ENCODE assay signal across 8 cellular contexts in the genomic region with DNA sequence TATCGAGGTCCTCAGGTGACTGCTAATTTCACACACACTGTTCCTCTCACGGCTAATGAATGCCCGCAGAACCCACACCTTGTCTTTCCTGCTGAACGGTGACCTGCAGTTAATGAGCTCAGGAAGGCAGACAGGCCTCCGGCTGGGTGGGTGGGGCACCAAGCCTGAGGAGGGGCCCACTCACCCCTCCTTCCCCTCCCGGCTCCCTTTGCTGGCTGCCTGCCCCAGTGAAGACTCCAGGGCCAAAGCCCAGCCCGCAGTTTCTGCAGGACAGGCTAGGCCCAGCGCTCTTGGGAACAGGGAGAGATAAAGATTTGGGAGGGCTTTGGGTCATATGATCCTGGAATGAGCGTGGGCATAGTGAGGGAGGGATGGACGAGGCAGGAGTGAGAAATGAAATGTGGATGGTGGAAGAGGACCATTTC. TPM values are rescaled to one million over a fixed set of nuclear protein-coding genes. Genes with fewer than 3 reads are reported as not detected.
DNase-seq lines count a peak whose midpoint lies in the region; ATAC-seq, FAIRE-seq and TF ChIP-seq lines count a peak whose summit lies in the region.

No MANE protein-coding gene starts in this region.

- no peaks in the 10 kb centered on the region for H3K9me3 Mint-ChIP-seq in CD4-positive, alpha-beta T cell

- no peaks in the 10 kb centered on the region for H3K36me3 Mint-ChIP-seq in CD4-positive, alpha-beta T cell (ENCODE audit: low read depth)

- no peak overlapping the region for H2BK15ac ChIP-seq in mesenchymal stem cell (ENCODE audit: low read depth, poor library complexity, severe bottlenecking)

- CTCF ChIA-PET in CD4-positive, alpha-beta T cell (lab: Charles Lee), result no interaction called here

- no peak for ATAC-seq in CD4-positive, alpha-beta T cell (ENCODE audit: poor library complexity)

- H3K23ac ChIP-seq in mesenchymal stem cell (ENCODE audit: low read length in 2 of 2), result no peak overlapping the region

- H3K36me3 ChIP-seq in breast epithelium (no peaks in the 10 kb centered on the region), mesenchymal stem cell (ENCODE audit: control insufficient read depth in 1 of 2, insufficient read depth in 2 of 2, low read depth in 1 of 2, low read length in 2 of 2) (no peaks in the 10 kb centered on the region)

- H3K14ac ChIP-seq in mesenchymal stem cell (ENCODE audit: low read length in 2 of 2), result no peak overlapping the region

- H3K4me3 ChIP-seq in breast epithelium (no peak overlapping the region), mesenchymal stem cell (ENCODE audit: insufficient read depth in 1 of 2, low read depth in 1 of 2, low read length in 2 of 2) (no peak overlapping the region)

- no peak overlapping the region for H4K91ac ChIP-seq in mesenchymal stem cell (ENCODE audit: low read length)

- H3K9me3 ChIP-seq in breast epithelium (no peaks in the 10 kb centered on the region), mesenchymal stem cell (ENCODE audit: control insufficient read depth, low read length) (no peaks in the 10 kb centered on the region)
- no peaks in the 10 kb centered on the region for H3K9me3 ChIP-seq in CD4-positive, alpha-beta T cell (ENCODE audit: control insufficient read depth, low read length)

- H3K4me1 ChIP-seq in breast epithelium (peaks cover 0 to 6% of the 10 kb centered on the region in 2 donors), mesenchymal stem cell (ENCODE audit: control insufficient read depth, insufficient read depth, low read depth, low read length) (peaks cover 17% of the 10 kb centered on the region)

- DNase-seq in Ammon's horn (ENCODE audit: low spot score), result peak; percentile 50
- peak; percentile 100 for DNase-seq in NCI-H2029 (lab: John Stamatoyannopoulos, UW)
- DNase-seq in breast epithelium (ENCODE audit: low spot score in 2 of 2), result peak; percentile 83 to 91
- peak; percentile 29 for DNase-seq in mesenchymal stem cell
- no peak for DNase-seq in CD4-positive, alpha-beta T cell
- DNase-seq in GM12892 (ENCODE audit: insufficient read length), result no peak
- DNase-seq in NCI-H1048 (lab: John Stamatoyannopoulos, UW), result no peak
- no peak for DNase-seq in NAMALWA (ENCODE audit: low spot score)

- H3K27ac ChIP-seq in breast epithelium (peak overlapping the region; percentile 60 to 65), mesenchymal stem cell (ENCODE audit: low read length, poor library complexity, severe bottlenecking) (no peak overlapping the region)
- no peak overlapping the region for H3K27ac ChIP-seq in CD4-positive, alpha-beta T cell (ENCODE audit: low read depth, low read length)

- no peak for TF ChIP-seq CTCF in breast epithelium (IDR thresholded peaks at IDR 0.05)
- no peak for TF ChIP-seq CTCF in CD4-positive, alpha-beta T cell (IDR thresholded peaks at IDR 0.05)

- H3K9ac ChIP-seq in mesenchymal stem cell (ENCODE audit: low read length), result no peak overlapping the region

- H2BK12ac ChIP-seq in mesenchymal stem cell (ENCODE audit: low read length in 2 of 2), result no peak overlapping the region

- no peak overlapping the region for H2BK120ac ChIP-seq in mesenchymal stem cell (ENCODE audit: low read depth, low read length)

- TF ChIP-seq POLR2A in breast epithelium (IDR thresholded peaks at IDR 0.05) (no peak), GM12892 (IDR thresholded peaks at IDR 0.05; ENCODE audit: low read depth, low read length) (no peak)

- peaks cover 46% of the 10 kb centered on the region for H3K27me3 Mint-ChIP-seq in CD4-positive, alpha-beta T cell

- no peak overlapping the region for H3K4me2 ChIP-seq in mesenchymal stem cell (ENCODE audit: low read length, poor library complexity, severe bottlenecking)

- FAIRE-seq in GM12892 (lab: Jason Lieb, UNC), result no peak

- no peak overlapping the region for H3K27ac Mint-ChIP-seq in CD4-positive, alpha-beta T cell

- H3K79me1 ChIP-seq in mesenchymal stem cell (replicated peaks; ENCODE audit: low read length, poor library complexity, severe bottlenecking), result no peaks in the 10 kb centered on the region

- WGBS in mesenchymal stem cell, result 9% methylated on average over 10 of the region's 10 CpGs

- H4K8ac ChIP-seq in mesenchymal stem cell (ENCODE audit: low read length), result no peak overlapping the region

- H3K27me3 ChIP-seq in breast epithelium (no peaks in the 10 kb centered on the region), mesenchymal stem cell (ENCODE audit: control insufficient read depth in 1 of 2, insufficient read depth in 1 of 2, low read length in 2 of 2) (peaks cover 80 to 87% of the 10 kb centered on the region in 2 experiments)
- peaks cover 34% of the 10 kb centered on the region for H3K27me3 ChIP-seq in CD4-positive, alpha-beta T cell (ENCODE audit: control insufficient read depth, insufficient read depth, low read length)

- H3K18ac ChIP-seq in mesenchymal stem cell (ENCODE audit: low read depth in 1 of 2, low read length in 2 of 2), result no peak overlapping the region

- H3K4ac ChIP-seq in mesenchymal stem cell (ENCODE audit: low read depth in 1 of 2, low read length in 2 of 2), result no peak overlapping the region

- no peak overlapping the region for H2BK5ac ChIP-seq in mesenchymal stem cell (ENCODE audit: low read depth, low read length, poor library complexity, severe bottlenecking)

- H2AK5ac ChIP-seq in mesenchymal stem cell (ENCODE audit: low read length, severe bottlenecking), result no peak overlapping the region

- peak overlapping the region; percentile 1 for H2AFZ ChIP-seq in mesenchymal stem cell (ENCODE audit: low read depth, low read length)

- intact Hi-C loops in breast epithelium (cut with DNase I; ENCODE audit: low total_unique reads), result no loop called here
- intact Hi-C loops in CD4-positive, alpha-beta T cell (cut with DNase I, micrococcal nuclease), result no loop called here

- H3K4me3 Mint-ChIP-seq in CD4-positive, alpha-beta T cell, result no peak overlapping the region

- POLR2A ChIA-PET in CD4-positive, alpha-beta T cell (lab: Charles Lee), result no interaction called here

- H3K4me1 Mint-ChIP-seq in CD4-positive, alpha-beta T cell (ENCODE audit: low read depth), result peaks cover 10% of the 10 kb centered on the region

RNA-seq across cellular contexts. Expression of a gene that starts 26.4 kb away (rescaled TPM):
- 1 to 10 TPM in 1 of 3 donors, under 1 TPM in 1, not detected in 1; 0.98 to 1.3 TPM for total RNA-seq in breast epithelium
- polyA plus RNA-seq in mesenchymal stem cell (2013, experiment 1 of 2), result 0.59 TPM
- 0.71 TPM for polyA plus RNA-seq in mesenchymal stem cell (2013, experiment 2 of 2)
- total RNA-seq in CD4-positive, alpha-beta T cell, result 1 to 10 TPM; 1.2 to 2.2 TPM
- polyA plus RNA-seq in GM12892 (2012; ENCODE audit: missing spikeins), result not detected

Comparison
In these comparisons a context has a peak if more than half of its experiments do, and no peak if none do; other contexts are left out.
1. DNase-seq: peak in Ammon's horn (single experiment), NCI-H2029 (single experiment), breast epithelium (2 of 2) and mesenchymal stem cell (single experiment); none in CD4-positive, alpha-beta T cell (0 of 10), GM12892 (single experiment), NCI-H1048 (single experiment) and NAMALWA (single experiment).
2. H3K27ac ChIP-seq: peak in breast epithelium (2 of 2); none in mesenchymal stem cell (single experiment) and CD4-positive, alpha-beta T cell (single experiment).